ENCODE assay signal across 1 cellular context in the genomic region with DNA sequence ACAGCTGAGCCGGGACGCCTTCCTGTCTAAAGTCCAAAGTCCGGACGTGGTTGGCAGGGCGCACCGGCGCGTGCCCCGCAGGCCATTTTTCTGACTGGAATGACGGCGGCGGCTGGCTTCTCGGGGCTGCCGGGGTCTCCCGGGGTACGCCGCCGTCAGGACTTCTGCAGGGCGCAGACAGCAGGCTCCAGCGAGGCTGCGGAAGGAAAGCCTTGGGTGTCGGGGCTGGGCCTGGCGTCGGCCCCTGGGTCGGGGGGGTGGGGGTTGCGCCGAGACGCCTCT.
TF ChIP-seq lines count a peak whose summit lies in the region.

No MANE protein-coding gene starts in this region.

TF ChIP-seq in HepG2, 621 proteins besides CTCF, POLR2A, EP300 and RAD21 (continued from another document):
- TF ChIP-seq ZNF709 (CRISPR knock-in tag; IDR thresholded peaks at IDR 0.05) (peak; percentile 71; the same call in 1 of the 2 replicates), ZNF337 (CRISPR knock-in tag; IDR thresholded peaks at IDR 0.05; ENCODE audit: borderline replicate concordance, low read depth) (no peak; the same call in 1 of the 2 replicates), ZC3H13 (CRISPR knock-in tag; IDR thresholded peaks at IDR 0.05) (peak; percentile 82; the same call in 1 of the 2 replicates), KDM5A (IDR thresholded peaks at IDR 0.05; ENCODE audit: borderline replicate concordance, low read length) (no peak), ZNF33B (CRISPR knock-in tag; IDR thresholded peaks at IDR 0.05) (peak; percentile 68; the same call in 1 of the 2 replicates), CBX1 (IDR thresholded peaks at IDR 0.05; ENCODE audit: low read depth) (peak; percentile 67), NR2F1 (CRISPR knock-in tag; IDR thresholded peaks at IDR 0.05) (peak in 1 of 2 experiments; percentile 79; a peak in 1 of 4 replicates), HNRNPUL1 (IDR thresholded peaks at IDR 0.05; ENCODE audit: low read depth, low read length) (no peak), SMAD9 (CRISPR knock-in tag; IDR thresholded peaks at IDR 0.05) (no peak), NFRKB (IDR thresholded peaks at IDR 0.05) (no peak), ELF3 (CRISPR knock-in tag; IDR thresholded peaks at IDR 0.05) (peak; percentile 79), ZNF205 (CRISPR knock-in tag; IDR thresholded peaks at IDR 0.05) (no peak), SCMH1 (CRISPR knock-in tag; IDR thresholded peaks at IDR 0.05; ENCODE audit: borderline replicate concordance) (no peak), HDAC1 (CRISPR knock-in tag; IDR thresholded peaks at IDR 0.05) (peak; percentile 99), ZNF207 (IDR thresholded peaks at IDR 0.05; ENCODE audit: borderline replicate concordance) (no peak), KDM2A (CRISPR knock-in tag; IDR thresholded peaks at IDR 0.05; ENCODE audit: borderline replicate concordance, low read depth) (peak; percentile 87), KDM6A (CRISPR knock-in tag; IDR thresholded peaks at IDR 0.05; ENCODE audit: low read depth) (peak; percentile 94; the same call in 1 of the 2 replicates), SP5 (CRISPR knock-in tag; IDR thresholded peaks at IDR 0.05; ENCODE audit: borderline replicate concordance, low read depth) (peak; percentile 64; the same call in 1 of the 2 replicates), NFE2L2 (IDR thresholded peaks at IDR 0.05; ENCODE audit: low read length) (0 out of 2 replicates have a peak, but pooled peaks have one; percentile 4), HCFC1 (IDR thresholded peaks at IDR 0.05; ENCODE audit: low read depth, low read length) (0 out of 2 replicates have a peak, but pooled peaks have one; percentile 9), ZNF432 (CRISPR knock-in tag; IDR thresholded peaks at IDR 0.05; ENCODE audit: borderline replicate concordance) (no peak), NCOR1 (IDR thresholded peaks at IDR 0.05; ENCODE audit: borderline replicate concordance, low read length) (peak; percentile 100), PRPF4 (IDR thresholded peaks at IDR 0.05; ENCODE audit: low read depth, low read length, poor library complexity, severe bottlenecking) (no peak), ZIK1 (CRISPR knock-in tag; IDR thresholded peaks at IDR 0.05; ENCODE audit: borderline replicate concordance, low read depth) (peak; percentile 72), SRY (CRISPR knock-in tag; IDR thresholded peaks at IDR 0.05) (peak; percentile 99; the same call in 1 of the 2 replicates), ATM (IDR thresholded peaks at IDR 0.05; ENCODE audit: borderline replicate concordance) (no peak), ZNF235 (CRISPR knock-in tag; IDR thresholded peaks at IDR 0.05; ENCODE audit: borderline replicate concordance) (0 out of 2 replicates have a peak, but pooled peaks have one; percentile 85), PHF5A (CRISPR knock-in tag; IDR thresholded peaks at IDR 0.05; ENCODE audit: low read depth, unreplicated experiment) (peak; percentile 77)
- TF ChIP-seq, protein P1, sequence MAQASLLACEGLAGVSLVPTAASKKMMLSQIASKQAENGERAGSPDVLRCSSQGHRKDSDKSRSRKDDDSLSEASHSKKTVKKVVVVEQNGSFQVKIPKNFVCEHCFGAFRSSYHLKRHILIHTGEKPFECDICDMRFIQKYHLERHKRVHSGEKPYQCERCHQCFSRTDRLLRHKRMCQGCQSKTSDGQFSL (CRISPR knock-in tag; IDR thresholded peaks at IDR 0.05), result peak; percentile 83
- TF ChIP-seq, protein P2, sequence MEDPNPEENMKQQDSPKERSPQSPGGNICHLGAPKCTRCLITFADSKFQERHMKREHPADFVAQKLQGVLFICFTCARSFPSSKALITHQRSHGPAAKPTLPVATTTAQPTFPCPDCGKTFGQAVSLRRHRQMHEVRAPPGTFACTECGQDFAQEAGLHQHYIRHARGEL (CRISPR knock-in tag; IDR thresholded peaks at IDR 0.05), result peak; percentile 40; the same call in 1 of the 2 replicates
- TF ChIP-seq, protein P3, sequence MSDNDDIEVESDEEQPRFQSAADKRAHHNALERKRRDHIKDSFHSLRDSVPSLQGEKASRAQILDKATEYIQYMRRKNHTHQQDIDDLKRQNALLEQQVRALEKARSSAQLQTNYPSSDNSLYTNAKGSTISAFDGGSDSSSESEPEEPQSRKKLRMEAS (IDR thresholded peaks at IDR 0.05), result peak; percentile 97
